In genomic region chr12:24709201-24709600, GRCh38 we compare ENCODE assay signal across 15 cellular contexts.
DNase-seq lines count a peak whose midpoint lies in the region; ATAC-seq, FAIRE-seq and TF ChIP-seq lines count a peak whose summit lies in the region.
"Had no signal": no experiment of that assay in that cellular context is flagged by ENCODE, and none has a peak within 500 bp of the region (broad histone marks: within the 10 kb centered on the region; RNA-seq: fewer than 3 reads in every experiment).

No MANE protein-coding gene starts in this region.

- H3K4me1 Mint-ChIP-seq in activated CD4-positive, alpha-beta T cell treated with anti-CD3 and anti-CD28 coated beads for 36 hours, result peaks cover 22% of the 10 kb centered on the region
- H3K4me1 Mint-ChIP-seq in activated CD4-positive, alpha-beta T cell treated with anti-CD3 and anti-CD28 coated beads, Interleukin-2, amount 10 ng/mL, durations not matched to agents 7 days and 5 days, result peaks cover 3% of the 10 kb centered on the region
- peaks cover 17% of the 10 kb centered on the region for H3K4me1 Mint-ChIP-seq in activated T-helper 2 cell treated with anti-CD3 and anti-CD28 coated beads, Interferon-gamma antibody, Interleukin-2, Interleukin-4, amounts not matched to agents 10 μg/mL and 5 μg/mL and 100 μg/mL, durations not matched to agents 14 hours and 24 hours and 36 hours (ENCODE audit: low read depth)

- H3K4me3 Mint-ChIP-seq in activated CD4-positive, alpha-beta T cell treated with anti-CD3 and anti-CD28 coated beads for 36 hours, result no peak overlapping the region
- no peak overlapping the region for H3K4me3 Mint-ChIP-seq in activated CD4-positive, alpha-beta T cell treated with anti-CD3 and anti-CD28 coated beads, Interleukin-2, amount 10 ng/mL, durations not matched to agents 7 days and 5 days
- no peak overlapping the region for H3K4me3 Mint-ChIP-seq in activated T-helper 2 cell treated with anti-CD3 and anti-CD28 coated beads, Interferon-gamma antibody, Interleukin-2, Interleukin-4, amounts not matched to agents 10 μg/mL and 5 μg/mL and 100 μg/mL, durations not matched to agents 14 hours and 24 hours and 36 hours (ENCODE audit: low read depth)

- CTCF ChIA-PET in activated CD4-positive, alpha-beta T cell treated with anti-CD3 and anti-CD28 coated beads for 36 hours (lab: Charles Lee), result interaction anchor here (1.8 kb wide), 1 partner anchor 15 kb away, joined by 4 read pairs; no protein-coding TSS in a partner anchor
- CTCF ChIA-PET in activated CD4-positive, alpha-beta T cell treated with anti-CD3 and anti-CD28 coated beads, Interleukin-2, amount 10 ng/mL, durations not matched to agents 7 days and 5 days (lab: Charles Lee), result no interaction called here
- CTCF ChIA-PET in HEK293T (lab: Yijun Ruan, JAX), result no interaction called here

- peaks cover under 1% of the 10 kb centered on the region for H3K9me3 Mint-ChIP-seq in activated CD4-positive, alpha-beta T cell treated with anti-CD3 and anti-CD28 coated beads for 36 hours (ENCODE audit: low read depth)
- no peaks in the 10 kb centered on the region for H3K9me3 Mint-ChIP-seq in activated CD4-positive, alpha-beta T cell treated with anti-CD3 and anti-CD28 coated beads, Interleukin-2, amount 10 ng/mL, durations not matched to agents 7 days and 5 days
- H3K9me3 Mint-ChIP-seq in activated T-helper 2 cell treated with anti-CD3 and anti-CD28 coated beads, Interferon-gamma antibody, Interleukin-2, Interleukin-4, amounts not matched to agents 10 μg/mL and 5 μg/mL and 100 μg/mL, durations not matched to agents 14 hours and 24 hours and 36 hours, result no peaks in the 10 kb centered on the region

- intact Hi-C loops in activated CD4-positive, alpha-beta T cell treated with anti-CD3 and anti-CD28 coated beads for 36 hours (cut with DNase I, micrococcal nuclease), result loop anchor here (1.0 to 5.0 kb wide), 4 partner anchors 10 to 108 kb away; no protein-coding TSS in a partner anchor
- intact Hi-C loops in activated T-helper 2 cell treated with anti-CD3 and anti-CD28 coated beads, Interferon-gamma antibody, Interleukin-2, Interleukin-4, amounts not matched to agents 10 μg/mL and 5 μg/mL and 100 μg/mL, durations not matched to agents 14 hours and 24 hours and 36 hours (cut with micrococcal nuclease), result loop anchor here (1.0 to 5.0 kb wide), 4 partner anchors 10 to 343 kb away; a partner anchor contains a TSS

- H3K36me3 ChIP-seq in bronchial epithelial cell (ENCODE audit: control insufficient read depth, insufficient read depth, low read length), result no peaks in the 10 kb centered on the region
- H3K36me3 ChIP-seq: adrenal gland, left lung had no signal

- H3K36me3 Mint-ChIP-seq in activated CD4-positive, alpha-beta T cell treated with anti-CD3 and anti-CD28 coated beads for 36 hours (ENCODE audit: low read depth), result no peaks in the 10 kb centered on the region
- H3K36me3 Mint-ChIP-seq in activated CD4-positive, alpha-beta T cell treated with anti-CD3 and anti-CD28 coated beads, Interleukin-2, amount 10 ng/mL, durations not matched to agents 7 days and 5 days (ENCODE audit: low read depth), result no peaks in the 10 kb centered on the region
- no peaks in the 10 kb centered on the region for H3K36me3 Mint-ChIP-seq in activated T-helper 2 cell treated with anti-CD3 and anti-CD28 coated beads, Interferon-gamma antibody, Interleukin-2, Interleukin-4, amounts not matched to agents 10 μg/mL and 5 μg/mL and 100 μg/mL, durations not matched to agents 14 hours and 24 hours and 36 hours (ENCODE audit: low read depth)

- POLR2A ChIA-PET in activated CD4-positive, alpha-beta T cell treated with anti-CD3 and anti-CD28 coated beads for 36 hours (lab: Charles Lee), result interaction anchor here (0.5 to 1.4 kb wide), 3 partner anchors 11 to 42 kb away, joined by 3 to 5 read pairs (median 3); no protein-coding TSS in a partner anchor
- POLR2A ChIA-PET in activated CD4-positive, alpha-beta T cell treated with anti-CD3 and anti-CD28 coated beads, Interleukin-2, amount 10 ng/mL, durations not matched to agents 7 days and 5 days (lab: Charles Lee), result no interaction called here
- POLR2A ChIA-PET in HEK293T (lab: Yijun Ruan, JAX), result no interaction called here

- DNase-seq in activated CD4-positive, alpha-beta T cell treated with anti-CD3 and anti-CD28 coated beads for 36 hours, result no peak
- DNase-seq in activated CD4-positive, alpha-beta T cell treated with anti-CD3 and anti-CD28 coated beads, Interleukin-2, amount 10 ng/mL, durations not matched to agents 7 days and 5 days, result no peak
- DNase-seq in M059J (ENCODE audit: low read depth) (peak; percentile 34), bronchial epithelial cell (ENCODE audit: low read depth) (peak; percentile 50), putamen (ENCODE audit: low spot score) (peak; percentile 57), HEK293T (ENCODE audit: extremely low spot score) (no peak), frontal cortex (ENCODE audit: low spot score in 2 of 2) (no peak)
- no peak for DNase-seq in activated T-helper 2 cell treated with anti-CD3 and anti-CD28 coated beads, Interferon-gamma antibody, Interleukin-2, Interleukin-4, amounts not matched to agents 10 μg/mL and 5 μg/mL and 100 μg/mL, durations not matched to agents 14 hours and 24 hours and 36 hours (ENCODE audit: low spot score)
- DNase-seq: adrenal gland, hippocampal formation, left lung, NCI-H1694, NCI-H524 treated with DMSO at 0.1 percent for 48 hours, psoas muscle had no signal

- no peak overlapping the region for H3K27ac Mint-ChIP-seq in activated CD4-positive, alpha-beta T cell treated with anti-CD3 and anti-CD28 coated beads for 36 hours
- H3K27ac Mint-ChIP-seq in activated CD4-positive, alpha-beta T cell treated with anti-CD3 and anti-CD28 coated beads, Interleukin-2, amount 10 ng/mL, durations not matched to agents 7 days and 5 days, result no peak overlapping the region
- no peak overlapping the region for H3K27ac Mint-ChIP-seq in activated T-helper 2 cell treated with anti-CD3 and anti-CD28 coated beads, Interferon-gamma antibody, Interleukin-2, Interleukin-4, amounts not matched to agents 10 μg/mL and 5 μg/mL and 100 μg/mL, durations not matched to agents 14 hours and 24 hours and 36 hours

- H3K27me3 Mint-ChIP-seq in activated CD4-positive, alpha-beta T cell treated with anti-CD3 and anti-CD28 coated beads for 36 hours, result peaks cover 7% of the 10 kb centered on the region
- no peaks in the 10 kb centered on the region for H3K27me3 Mint-ChIP-seq in activated CD4-positive, alpha-beta T cell treated with anti-CD3 and anti-CD28 coated beads, Interleukin-2, amount 10 ng/mL, durations not matched to agents 7 days and 5 days
- H3K27me3 Mint-ChIP-seq in activated T-helper 2 cell treated with anti-CD3 and anti-CD28 coated beads, Interferon-gamma antibody, Interleukin-2, Interleukin-4, amounts not matched to agents 10 μg/mL and 5 μg/mL and 100 μg/mL, durations not matched to agents 14 hours and 24 hours and 36 hours (ENCODE audit: low read depth), result no peaks in the 10 kb centered on the region

- H3K27me3 ChIP-seq in bronchial epithelial cell (ENCODE audit: control insufficient read depth, insufficient read depth, low read length), result no peaks in the 10 kb centered on the region
- H3K27me3 ChIP-seq: adrenal gland, left lung had no signal

- peak; percentile 65 for ATAC-seq in activated CD4-positive, alpha-beta T cell treated with anti-CD3 and anti-CD28 coated beads for 36 hours
- ATAC-seq: left lung, psoas muscle had no signal

- no peak overlapping the region for H3K4me3 ChIP-seq in bronchial epithelial cell (ENCODE audit: low read depth, low read length)
- H3K4me3 ChIP-seq: adrenal gland, left lung, psoas muscle had no signal

- no peak for TF ChIP-seq CTCF in bronchial epithelial cell (IDR thresholded peaks at IDR 0.05; ENCODE audit: insufficient read depth, low read length, severe bottlenecking)

- no peak for FAIRE-seq in bronchial epithelial cell (lab: Jason Lieb, UNC)
- FAIRE-seq in frontal cortex (lab: Jason Lieb, UNC), result no peak
- FAIRE-seq: endothelial cell of umbilical vein had no signal

TF ChIP-seq in HEK293T, 16 proteins besides CTCF, POLR2A, EP300 and RAD21:
- no peak for TF ChIP-seq L3MBTL2 (conservative IDR thresholded peaks at IDR 0.05)
- TF ChIP-seq SUZ12 (IDR thresholded peaks at IDR 0.05), result no peak
- no peak for TF ChIP-seq TARDBP (IDR thresholded peaks at IDR 0.05)

Comparison
In these comparisons a context has a peak if more than half of its experiments do, and no peak if none do; other contexts are left out.
1. DNase-seq: peak in M059J (single experiment), bronchial epithelial cell (single experiment) and putamen (single experiment); none in activated CD4-positive, alpha-beta T cell treated with anti-CD3 and anti-CD28 coated beads for 36 hours (single experiment), activated CD4-positive, alpha-beta T cell treated with anti-CD3 and anti-CD28 coated beads, Interleukin-2, amount 10 ng/mL, durations not matched to agents 7 days and 5 days (single experiment), activated T-helper 2 cell treated with anti-CD3 and anti-CD28 coated beads, Interferon-gamma antibody, Interleukin-2, Interleukin-4, amounts not matched to agents 10 μg/mL and 5 μg/mL and 100 μg/mL, durations not matched to agents 14 hours and 24 hours and 36 hours (single experiment), HEK293T (single experiment) and frontal cortex (0 of 2).